ENCODE assay signal across 35 cellular contexts in genomic region chr5:63217422-63217821, GRCh38.
DNase-seq lines count a peak whose midpoint lies in the region; ATAC-seq, FAIRE-seq and TF ChIP-seq lines count a peak whose summit lies in the region.
"Had no signal": no experiment of that assay in that cellular context is flagged by ENCODE, and none has a peak within 500 bp of the region (broad histone marks: within the 10 kb centered on the region; RNA-seq: fewer than 3 reads in every experiment).

No MANE protein-coding gene starts in this region.

- CTCF ChIA-PET in HepG2 (lab: Yijun Ruan, JAX; ENCODE audit: low intra/inter-chr PET ratio, low total read pairs), result no interaction called here

- H3K4me2 ChIP-seq in HepG2 (ENCODE audit: low read depth, low read length), result no peak overlapping the region
- H3K4me2 ChIP-seq: A549; BLaER1; BLaER1 treated with 17β-estradiol and CSF1 and Interleukin-3, amounts not matched to agents 10 nM and 100 nM had no signal

- 34% methylated on average over 4 of the region's 4 CpGs for WGBS in liver
- WGBS in HepG2 (ENCODE audit: low lambda C conversion rate), result 13% methylated on average over 4 of the region's 4 CpGs
- 20% methylated on average over 4 of the region's 4 CpGs for WGBS in right lobe of liver (ENCODE audit: insufficient coverage, low coverage, low lambda C conversion rate, missing lambda C conversion rate)

- BruUV-seq in HepG2 (replicated peaks; lab: Mats Ljungman, UMichigan), result no TSS peak

- H3K4me1 ChIP-seq in liver (ENCODE audit: control insufficient read depth in 4 of 4, insufficient read depth in 4 of 4, low read length in 3 of 4) (peaks cover 3 to 28% (median 25%) of the 10 kb centered on the region in 4 donors), HepG2 (ENCODE audit: insufficient read depth, low read length) (no peaks in the 10 kb centered on the region), right lobe of liver (peaks cover 0 to 23% (median 10%) of the 10 kb centered on the region in 4 donors)
- H3K4me1 ChIP-seq: A549; BE2C; BLaER1; BLaER1 treated with 17β-estradiol and CSF1 and Interleukin-3, amounts not matched to agents 10 nM and 100 nM; Caco-2 had no signal

- DNase-seq in HepG2 (ENCODE audit: low spot score), result no peak
- peak; percentile 51 for DNase-seq in left lobe of liver (ENCODE audit: low spot score)
- peak; percentile 30 to 57 (median 52) for DNase-seq in right lobe of liver
- DNase-seq in sciatic nerve (ENCODE audit: low spot score), result no peak
- DNase-seq in NCI-H1048 (lab: John Stamatoyannopoulos, UW), result no peak
- DNase-seq in Right ventricle myocardium inferior (ENCODE audit: missing footprints), result no peak
- DNase-seq in NCI-H1694 (lab: John Stamatoyannopoulos, UW), result no peak
- DNase-seq: 8988T; ACHN; AML-193; BE2C; C1 segment of cervical spinal cord; Caco-2; Calu3; CD4-positive, alpha-beta memory T cell; CD4-positive, alpha-beta T cell; CD4-positive, CD25-positive, alpha-beta regulatory T cell; CD8-positive, alpha-beta memory T cell; CD8-positive, alpha-beta T cell; COR-L47; DMS 273 treated with DMSO at 0.1 percent for 48 hours; DMS153; DMS53; DMS79; DMS79 treated with DMSO at 0.1 percent for 48 hours; DND-41; EL had no signal

- TF ChIP-seq CTCF in liver (IDR thresholded peaks at IDR 0.05; ENCODE audit: low read depth, low read length, missing input control) (no peak), HepG2 (CRISPR knock-in tag; IDR thresholded peaks at IDR 0.05) (no peak), right lobe of liver (IDR thresholded peaks at IDR 0.05) (no peak)

- POLR2A ChIA-PET in HepG2 (lab: Yijun Ruan, JAX), result no interaction called here

- H3K27ac ChIP-seq in liver (ENCODE audit: low read depth in 1 of 2, low read length in 2 of 2), result peak overlapping the region; percentile 36 to 48
- no peak overlapping the region for H3K27ac ChIP-seq in HepG2 (ENCODE audit: extremely low read length, insufficient read depth, low read length)
- H3K27ac ChIP-seq in right lobe of liver, result peak overlapping the region; percentile 36 to 54 (median 49)
- H3K27ac ChIP-seq: 22Rv1; A549; BLaER1; BLaER1 treated with 17β-estradiol and CSF1 and Interleukin-3, amounts not matched to agents 10 nM and 100 nM; C4-2B had no signal

- H3K79me2 ChIP-seq in HepG2 (ENCODE audit: insufficient read depth, low read length), result no peaks in the 10 kb centered on the region

- H3K9ac ChIP-seq in liver (ENCODE audit: low read depth in 1 of 2, low read length in 2 of 2) (peak overlapping the region in 1 of 2 donors; percentile 54), HepG2 (ENCODE audit: insufficient read depth, low read depth, low read length) (no peak overlapping the region)
- H3K9ac ChIP-seq: BLaER1; BLaER1 treated with 17β-estradiol and CSF1 and Interleukin-3, amounts not matched to agents 10 nM and 100 nM had no signal

- no peaks in the 10 kb centered on the region for H3K9me3 ChIP-seq in liver (ENCODE audit: control insufficient read depth in 4 of 4, low read length in 3 of 4)
- H3K9me3 ChIP-seq in HepG2 (ENCODE audit: low read length), result no peaks in the 10 kb centered on the region; the same call in 1 of the 2 replicates
- no peaks in the 10 kb centered on the region for H3K9me3 ChIP-seq in right lobe of liver
- H3K9me3 ChIP-seq: A549; BE2C; BLaER1; BLaER1 treated with 17β-estradiol and CSF1 and Interleukin-3, amounts not matched to agents 10 nM and 100 nM; Caco-2 had no signal

- H2AFZ ChIP-seq in HepG2 (ENCODE audit: low read length), result no peak overlapping the region

- no peaks in the 10 kb centered on the region for H4K20me1 ChIP-seq in HepG2 (ENCODE audit: insufficient read depth, low read length)
- H4K20me1 ChIP-seq: BLaER1; BLaER1 treated with 17β-estradiol and CSF1 and Interleukin-3, amounts not matched to agents 10 nM and 100 nM had no signal

- no peaks in the 10 kb centered on the region for H3K36me3 ChIP-seq in liver (ENCODE audit: control insufficient read depth in 4 of 4, insufficient read depth in 3 of 4, low read depth in 1 of 4, low read length in 3 of 4)
- no peaks in the 10 kb centered on the region for H3K36me3 ChIP-seq in HepG2 (replicated peaks in 1 of 2; ENCODE audit: control insufficient read depth in 1 of 2, insufficient read depth in 2 of 2, low read length in 2 of 2)
- H3K36me3 ChIP-seq in right lobe of liver, result no peaks in the 10 kb centered on the region
- H3K36me3 ChIP-seq: BE2C; BLaER1; BLaER1 treated with 17β-estradiol and CSF1 and Interleukin-3, amounts not matched to agents 10 nM and 100 nM had no signal

- TF ChIP-seq POLR2A in HepG2 (IDR thresholded peaks at IDR 0.05; ENCODE audit: insufficient read depth in 1 of 2, low read depth in 2 of 2, low read length in 2 of 2) (no peak), right lobe of liver (IDR thresholded peaks at IDR 0.05) (no peak)

- no peak for FAIRE-seq in HepG2 (lab: Jason Lieb, UNC)
- FAIRE-seq: A204.1, A549, D721Med had no signal

- ATAC-seq in HepG2, result no peak
- ATAC-seq in left lobe of liver, result peak; percentile 78
- peak; percentile 79 to 90 (median 80) for ATAC-seq in right lobe of liver
- ATAC-seq in sciatic nerve, result peak; percentile 28
- no peak for ATAC-seq in Right ventricle myocardium inferior
- ATAC-seq: A549; CD8-positive, alpha-beta T cell had no signal

- in situ Hi-C loops in HepG2 (cut with HindIII; ENCODE audit: extremely low pct_ligation_motif_present, low pct_unique_long_range_greater_than_20kb), result no loop called here

- TF ChIP-seq EP300 in HepG2 (IDR thresholded peaks at IDR 0.05; ENCODE audit: low read depth in 2 of 2, low read length in 2 of 2) (no peak), HepG2 (CRISPR knock-in tag; IDR thresholded peaks at IDR 0.05; ENCODE audit: borderline replicate concordance) (no peak)

- TF ChIP-seq RAD21 in liver (IDR thresholded peaks at IDR 0.05) (peak; percentile 37 to 67), HepG2 (CRISPR knock-in tag; IDR thresholded peaks at IDR 0.05) (no peak)

- intact Hi-C loops in HepG2 (cut with micrococcal nuclease; ENCODE audit: unreplicated experiment), result no loop called here
- intact Hi-C loops in right lobe of liver (cut with DNase I), result no loop called here
- intact Hi-C loops in sciatic nerve (cut with DNase I), result no loop called here
- intact Hi-C loops in Right ventricle myocardium inferior (cut with DNase I), result no loop called here

- H3K4me3 ChIP-seq in liver (ENCODE audit: low read depth in 1 of 3, low read length in 3 of 3), result no peak overlapping the region
- H3K4me3 ChIP-seq in HepG2 (replicated peaks in 1 of 3; ENCODE audit: insufficient read depth in 1 of 3, low read depth in 2 of 3, low read length in 3 of 3), result no peak overlapping the region
- no peak overlapping the region for H3K4me3 ChIP-seq in right lobe of liver
- H3K4me3 ChIP-seq: A549; BLaER1; BLaER1 treated with 17β-estradiol and CSF1 and Interleukin-3, amounts not matched to agents 10 nM and 100 nM had no signal

- no peaks in the 10 kb centered on the region for H3K27me3 ChIP-seq in liver (ENCODE audit: control insufficient read depth in 4 of 4, insufficient read depth in 4 of 4, low read length in 3 of 4)
- no peaks in the 10 kb centered on the region for H3K27me3 ChIP-seq in HepG2 (ENCODE audit: control insufficient read depth in 1 of 2, insufficient read depth in 2 of 2, low read length in 2 of 2)
- no peaks in the 10 kb centered on the region for H3K27me3 ChIP-seq in right lobe of liver
- H3K27me3 ChIP-seq: BE2C; BLaER1; BLaER1 treated with 17β-estradiol and CSF1 and Interleukin-3, amounts not matched to agents 10 nM and 100 nM had no signal

TF ChIP-seq in HepG2, 621 proteins besides CTCF, POLR2A, EP300 and RAD21 (continues in another document):
- TF ChIP-seq PAWR (CRISPR knock-in tag; IDR thresholded peaks at IDR 0.05; ENCODE audit: borderline replicate concordance), result no peak
- no peak for TF ChIP-seq THAP8 (CRISPR knock-in tag; IDR thresholded peaks at IDR 0.05; ENCODE audit: borderline replicate concordance)
- no peak for TF ChIP-seq MXD3 (CRISPR knock-in tag; IDR thresholded peaks at IDR 0.05)
- no peak for TF ChIP-seq TFDP2 (CRISPR knock-in tag; IDR thresholded peaks at IDR 0.05)
- no peak for TF ChIP-seq ARNT2 (CRISPR knock-in tag; IDR thresholded peaks at IDR 0.05; ENCODE audit: low read depth)
- no peak for TF ChIP-seq HDAC2 (CRISPR knock-in tag; IDR thresholded peaks at IDR 0.05)

Comparison
In these comparisons a context has a peak if more than half of its experiments do, and no peak if none do; other contexts are left out.
1. ATAC-seq: peak in left lobe of liver (single experiment), right lobe of liver (4 of 4) and sciatic nerve (single experiment); none in HepG2 (single experiment) and Right ventricle myocardium inferior (single experiment).
2. DNase-seq: peak in left lobe of liver (single experiment) and right lobe of liver (3 of 3); none in HepG2 (single experiment), sciatic nerve (single experiment), NCI-H1048 (single experiment), Right ventricle myocardium inferior (single experiment) and NCI-H1694 (single experiment).